Comparison of ENCODE assay signal across 33 cellular contexts in the genomic region with DNA sequence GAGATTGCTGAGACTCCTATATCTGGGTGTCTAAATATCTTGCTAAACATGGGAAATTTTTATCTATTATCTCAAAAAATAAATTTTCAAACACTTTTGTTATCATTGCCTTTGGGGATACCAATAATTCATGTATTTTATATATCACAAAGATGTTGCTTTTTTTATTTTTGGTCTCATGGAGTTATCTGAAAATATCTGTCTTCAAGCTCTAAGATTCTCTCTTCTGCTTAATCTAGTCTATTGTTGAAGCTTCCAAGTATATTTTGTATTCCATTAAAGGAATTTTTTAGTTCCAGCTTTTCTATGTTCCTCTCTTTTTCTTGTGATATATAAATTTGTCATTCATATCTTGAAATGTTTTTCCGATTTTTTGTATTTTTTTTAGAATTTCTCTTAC.
"Had no signal": no experiment of that assay in that cellular context is flagged by ENCODE, and none has a peak within 500 bp of the region (broad histone marks: within the 10 kb centered on the region; RNA-seq: fewer than 3 reads in every experiment).

No MANE protein-coding gene starts in this region.

- H3K27me3 ChIP-seq: MG63 had no signal

- H3K9me3 ChIP-seq: MG63 had no signal

- H3K4me3 ChIP-seq: MG63 had no signal

- DNase-seq: Karpas-422, Kasumi-1, MG63, MV-4-11, NCI-H1048, NCI-H1092, NCI-H1092 treated with DMSO at 0.1 percent for 48 hours, NCI-H1105, NCI-H1105 treated with DMSO at 0.1 percent for 48 hours, NCI-H1417, NCI-H1417 treated with DMSO at 0.1 percent for 48 hours, NCI-H1436, NCI-H1436 treated with DMSO at 0.1 percent for 48 hours, NCI-H146, NCI-H1694, NCI-H1694 treated with DMSO at 0.1 percent for 48 hours, NCI-H187, NCI-H187 treated with DMSO at 0.1 percent for 48 hours, NCI-H1930, NCI-H2029, NCI-H2029 treated with DMSO at 0.1 percent for 48 hours, NCI-H2081, NCI-H2081 treated with DMSO at 0.1 percent for 48 hours, NCI-H2107, NCI-H2171, NCI-H2171 treated with DMSO at 0.1 percent for 48 hours, NCI-H2227 treated with DMSO at 0.1 percent for 48 hours, NCI-H226, NCI-H345, NCI-H446, NCI-H446 treated with DMSO at 0.1 percent for 48 hours, NCI-H510A, NCI-H510A treated with DMSO at 0.1 percent for 48 hours had no signal

- H3K36me3 ChIP-seq: MG63 had no signal
